Comparison of ENCODE assay signal across 8 cellular contexts in genomic region chr9:136762915-136763648, GRCh38. TPM values are rescaled to one million over a fixed set of nuclear protein-coding genes. Genes with fewer than 3 reads are reported as not detected.
DNase-seq lines count a peak whose midpoint lies in the region; ATAC-seq and TF ChIP-seq lines count a peak whose summit lies in the region.

No MANE protein-coding gene starts in this region.

- TF ChIP-seq CTCF in KMS-11 (conservative IDR thresholded peaks at IDR 0.05; ENCODE audit: low read depth, low read length) = no peak

- H3K27ac ChIP-seq in CD8-positive, alpha-beta memory T cell (ENCODE audit: low read depth, low read length) = no peak overlapping the region
- no peak overlapping the region for H3K27ac ChIP-seq in KMS-11

- peak overlapping the region; percentile 44; the same call in 1 of the 2 replicates for H2AFZ ChIP-seq in KMS-11 (ENCODE audit: low read depth)

- peak in 4 of 5 donors; percentile 14 to 45 (median 18) for DNase-seq in CD8-positive, alpha-beta memory T cell
- DNase-seq in activated T-cell treated with anti-CD3 and anti-CD28 coated beads, Interleukin-2, amount 50 U/mL, for 48 hours = peak; percentile 66 to 73
- DNase-seq in left lobe of liver (ENCODE audit: low spot score) (peak; percentile 47), dedifferentiated amniotic fluid mesenchymal stem cell (ENCODE audit: extremely low spot score) (no peak)

- POLR2A ChIA-PET in CD8-positive, alpha-beta memory T cell (lab: Charles Lee) = no interaction called here

- no peaks in the 10 kb centered on the region for H3K27me3 ChIP-seq in CD8-positive, alpha-beta memory T cell (ENCODE audit: insufficient read depth, low read length, poor library complexity, severe bottlenecking)
- peaks cover 28% of the 10 kb centered on the region for H3K27me3 ChIP-seq in KMS-11 (ENCODE audit: insufficient read depth, low read depth)

- H3K79me2 ChIP-seq in KMS-11 (ENCODE audit: insufficient read depth, low read depth) = no peaks in the 10 kb centered on the region

- H4K20me1 ChIP-seq in KMS-11 (ENCODE audit: insufficient read depth) = no peaks in the 10 kb centered on the region

- no peak overlapping the region for H3K4me3 ChIP-seq in CD8-positive, alpha-beta memory T cell (ENCODE audit: low read length)
- H3K4me3 ChIP-seq in KMS-11 (IDR thresholded peaks at IDR 0.05; ENCODE audit: insufficient read depth, low read depth, low read length) = no peak overlapping the region

- no peaks in the 10 kb centered on the region for H3K9me3 ChIP-seq in CD8-positive, alpha-beta memory T cell (ENCODE audit: low read length)

- H3K4me2 ChIP-seq in KMS-11 = peak overlapping the region; percentile 36; the same call in 1 of the 2 replicates

- no peaks in the 10 kb centered on the region for H3K9me3 Mint-ChIP-seq in CD8-positive, alpha-beta memory T cell

- no peak overlapping the region for H3K4me3 Mint-ChIP-seq in CD8-positive, alpha-beta memory T cell

- H3K27ac Mint-ChIP-seq in CD8-positive, alpha-beta memory T cell = no peak overlapping the region

- ATAC-seq in left lobe of liver (peak; percentile 29), HG02798 (IDR thresholded peaks at IDR 0.05; ENCODE audit: poor library complexity, unreplicated experiment) (no peak), HG03135 (IDR thresholded peaks at IDR 0.05; ENCODE audit: unreplicated experiment) (no peak), GM19463 (IDR thresholded peaks at IDR 0.05; ENCODE audit: unreplicated experiment) (no peak)

- H3K36me3 ChIP-seq in CD8-positive, alpha-beta memory T cell (ENCODE audit: insufficient read depth, low read length) = no peaks in the 10 kb centered on the region
- H3K36me3 ChIP-seq in KMS-11 (ENCODE audit: insufficient read depth) = no peaks in the 10 kb centered on the region

- peaks cover 12 to 25% of the 10 kb centered on the region in 2 donors for H3K27me3 Mint-ChIP-seq in CD8-positive, alpha-beta memory T cell

- no peaks in the 10 kb centered on the region for H3K4me1 ChIP-seq in CD8-positive, alpha-beta memory T cell (ENCODE audit: insufficient read depth, low read length)
- peaks cover 52% of the 10 kb centered on the region for H3K4me1 ChIP-seq in KMS-11 (ENCODE audit: low read depth, poor library complexity, severe bottlenecking)

- no peaks in the 10 kb centered on the region for H3K36me3 Mint-ChIP-seq in CD8-positive, alpha-beta memory T cell

- H3K4me1 Mint-ChIP-seq in CD8-positive, alpha-beta memory T cell = peaks cover 5 to 14% (median 10%) of the 10 kb centered on the region in 3 donors

- H3K9ac ChIP-seq in KMS-11 = no peak overlapping the region

- CTCF ChIA-PET in CD8-positive, alpha-beta memory T cell (lab: Charles Lee) = no interaction called here

RNA-seq across cellular contexts. Expression of gene LCN15, which starts 1.2 kb away (rescaled TPM):
- total RNA-seq in CD8-positive, alpha-beta memory T cell = not detected
- polyA plus RNA-seq in CD8-positive, alpha-beta memory T cell = not detected
- not detected for total RNA-seq in left lobe of liver

RNA-seq across cellular contexts. Expression of gene LCN8, which starts 5.0 kb away (rescaled TPM):
- not detected for total RNA-seq in CD8-positive, alpha-beta memory T cell
- polyA plus RNA-seq in CD8-positive, alpha-beta memory T cell = not detected
- total RNA-seq in left lobe of liver = not detected

RNA-seq across cellular contexts. Expression of gene LCN6, which starts 14.8 kb away (rescaled TPM):
- not detected for total RNA-seq in CD8-positive, alpha-beta memory T cell
- polyA plus RNA-seq in CD8-positive, alpha-beta memory T cell = not detected
- not detected for total RNA-seq in left lobe of liver

RNA-seq across cellular contexts. Expression of gene LCN10, which starts 20.3 kb away (rescaled TPM):
- total RNA-seq in CD8-positive, alpha-beta memory T cell = 1 to 10 TPM; 1.1 to 1.2 TPM
- polyA plus RNA-seq in CD8-positive, alpha-beta memory T cell = 0.22 TPM
- 0.15 TPM for total RNA-seq in left lobe of liver

RNA-seq across cellular contexts. Expression of gene TMEM141, which starts 28.1 kb away (rescaled TPM):
- 10 to 100 TPM; 50.1 to 50.6 TPM for total RNA-seq in CD8-positive, alpha-beta memory T cell
- 37.8 TPM for polyA plus RNA-seq in CD8-positive, alpha-beta memory T cell
- total RNA-seq in left lobe of liver = 55.1 TPM
